18 cellular contexts compared by ENCODE assay signal in genomic region chr2:201413552-201413951, GRCh38. TPM values are rescaled to one million over a fixed set of nuclear protein-coding genes. Genes with fewer than 3 reads are reported as not detected.
A peak's percentile ranks its signal among the peaks of the same experiment; 100 is the strongest.
DNase-seq lines count a peak whose midpoint lies in the region; ATAC-seq, FAIRE-seq and TF ChIP-seq lines count a peak whose summit lies in the region.
"Had no signal": no experiment of that assay in that cellular context is flagged by ENCODE, and none has a peak within 500 bp of the region (broad histone marks: within the 10 kb centered on the region; RNA-seq: fewer than 3 reads in every experiment).

No MANE protein-coding gene starts in this region.

- peaks cover 2% of the 10 kb centered on the region for H3K79me2 ChIP-seq in HepG2 (ENCODE audit: insufficient read depth, low read length)

- no peaks in the 10 kb centered on the region for H3K9me3 Mint-ChIP-seq in memory B cell

- H3K36me3 ChIP-seq in HepG2 (replicated peaks in 1 of 2; ENCODE audit: control insufficient read depth in 1 of 2, insufficient read depth in 2 of 2, low read length in 2 of 2) (peaks cover 0 to 3% of the 10 kb centered on the region in 2 experiments; a peak in 1 of 5 replicates), right lobe of liver (no peaks in the 10 kb centered on the region), adipocyte (ENCODE audit: control insufficient read depth, insufficient read depth, low read length, severe bottlenecking) (no peaks in the 10 kb centered on the region)
- H3K36me3 ChIP-seq: sigmoid colon had no signal

- no peak overlapping the region for H3K4me3 Mint-ChIP-seq in memory B cell
- H3K4me3 Mint-ChIP-seq: activated naive CD4-positive, alpha-beta T cell treated with anti-CD3 and anti-CD28 coated beads, Interleukin-2, amount 50 U/mL, for 24 hours had no signal

- H3K27ac Mint-ChIP-seq in memory B cell = no peak overlapping the region
- H3K27ac Mint-ChIP-seq: activated naive CD4-positive, alpha-beta T cell treated with anti-CD3 and anti-CD28 coated beads, Interleukin-2, amount 50 U/mL, for 24 hours had no signal

- in situ Hi-C loops in HepG2 (cut with HindIII; ENCODE audit: extremely low pct_ligation_motif_present, low pct_unique_long_range_greater_than_20kb) = no loop called here

- no peaks in the 10 kb centered on the region for H3K27me3 ChIP-seq in HepG2 (ENCODE audit: control insufficient read depth in 1 of 2, insufficient read depth in 2 of 2, low read length in 2 of 2)
- no peaks in the 10 kb centered on the region for H3K27me3 ChIP-seq in right lobe of liver
- H3K27me3 ChIP-seq in adipocyte (replicated peaks; ENCODE audit: control insufficient read depth, insufficient read depth, low read length) = no peaks in the 10 kb centered on the region
- H3K27me3 ChIP-seq: sigmoid colon had no signal

- TF ChIP-seq POLR2A in HepG2 (IDR thresholded peaks at IDR 0.05; ENCODE audit: insufficient read depth in 1 of 2, low read depth in 2 of 2, low read length in 2 of 2) = no peak
- TF ChIP-seq POLR2A in right lobe of liver (IDR thresholded peaks at IDR 0.05) = no peak

- H3K9me3 ChIP-seq in HepG2 (ENCODE audit: low read length) (no peaks in the 10 kb centered on the region), right lobe of liver (no peaks in the 10 kb centered on the region), adipocyte (ENCODE audit: control insufficient read depth, low read length) (no peaks in the 10 kb centered on the region)
- H3K9me3 ChIP-seq: sigmoid colon had no signal

- H3K27ac ChIP-seq in HepG2 (ENCODE audit: extremely low read length, insufficient read depth, low read length) (no peak overlapping the region), right lobe of liver (no peak overlapping the region)

- no TSS peak for BruUV-seq in HepG2 (replicated peaks; lab: Mats Ljungman, UMichigan)

- peaks cover 8% of the 10 kb centered on the region; the same call in 1 of the 2 replicates for H3K4me1 ChIP-seq in HepG2 (ENCODE audit: insufficient read depth, low read length)
- peaks cover 0 to 6% (median 3%) of the 10 kb centered on the region in 4 donors for H3K4me1 ChIP-seq in right lobe of liver
- H3K4me1 ChIP-seq in adipocyte (ENCODE audit: control insufficient read depth, insufficient read depth, low read length) = peaks cover 44% of the 10 kb centered on the region

- CTCF ChIA-PET in HepG2 (lab: Yijun Ruan, JAX; ENCODE audit: low intra/inter-chr PET ratio, low total read pairs) = no interaction called here

- intact Hi-C loops in HepG2 (cut with micrococcal nuclease; ENCODE audit: unreplicated experiment) = no loop called here
- intact Hi-C loops in right lobe of liver (cut with DNase I) = no loop called here

- no peak for TF ChIP-seq EP300 in HepG2 (IDR thresholded peaks at IDR 0.05; ENCODE audit: low read depth in 2 of 2, low read length in 2 of 2)
- no peak for TF ChIP-seq EP300 in HepG2 (CRISPR knock-in tag; IDR thresholded peaks at IDR 0.05; ENCODE audit: borderline replicate concordance)

- POLR2A ChIA-PET in HepG2 (lab: Yijun Ruan, JAX) = no interaction called here

- H2AFZ ChIP-seq in HepG2 (ENCODE audit: low read length) = no peak overlapping the region

- DNase-seq in HepG2 (ENCODE audit: low spot score) (no peak), right lobe of liver (no peak), adipocyte (ENCODE audit: low read depth) (no peak), memory B cell (ENCODE audit: low spot score in 2 of 2) (no peak), KG1 (lab: John Stamatoyannopoulos, UW) (no peak), ecto neural progenitor cell (ENCODE audit: low spot score) (no peak), epidermal melanocyte (ENCODE audit: insufficient read length, low spot score) (no peak)
- DNase-seq: activated CD4-positive, alpha-beta T cell treated with anti-CD3 and anti-CD28 coated beads for 48 hours; Calu3; GF-D8; NCI-H1694 treated with DMSO at 0.1 percent for 48 hours; SHP77 treated with DMSO at 0.1 percent for 48 hours; sigmoid colon; stimulated activated CD4-positive, alpha-beta T cell treated with anti-CD3 and anti-CD28 coated beads, Interleukin-4, amount 100 ng/mL, for 4 hours; T1000; trophoblast cell had no signal

- H3K9ac ChIP-seq in HepG2 (ENCODE audit: insufficient read depth, low read depth, low read length) (no peak overlapping the region), adipocyte (ENCODE audit: low read length) (peak overlapping the region; percentile 16)

- 74% methylated on average over 4 of the region's 4 CpGs for WGBS in HepG2 (ENCODE audit: low lambda C conversion rate)
- WGBS in right lobe of liver (ENCODE audit: insufficient coverage, low coverage, low lambda C conversion rate, missing lambda C conversion rate) = 43% methylated on average over 3 of the region's 4 CpGs

- H3K4me3 ChIP-seq in HepG2 (replicated peaks in 1 of 3; ENCODE audit: insufficient read depth in 1 of 3, low read depth in 2 of 3, low read length in 3 of 3) (no peak overlapping the region), right lobe of liver (no peak overlapping the region), adipocyte (ENCODE audit: low read length) (peak overlapping the region; percentile 45)
- H3K4me3 ChIP-seq: sigmoid colon had no signal

- peaks cover 4% of the 10 kb centered on the region for H3K4me1 Mint-ChIP-seq in memory B cell

- TF ChIP-seq RAD21 in HepG2 (CRISPR knock-in tag; IDR thresholded peaks at IDR 0.05) = no peak

- ATAC-seq in HepG2 (no peak), right lobe of liver (no peak), memory B cell (ENCODE audit: low read depth) (peak; percentile 21), GM18517 (IDR thresholded peaks at IDR 0.05; ENCODE audit: unreplicated experiment) (no peak)

- H4K20me1 ChIP-seq in HepG2 (ENCODE audit: insufficient read depth, low read length) = no peaks in the 10 kb centered on the region

- FAIRE-seq in HepG2 (lab: Jason Lieb, UNC) = no peak

- H3K27me3 Mint-ChIP-seq in memory B cell = no peaks in the 10 kb centered on the region
- H3K27me3 Mint-ChIP-seq: activated naive CD4-positive, alpha-beta T cell treated with anti-CD3 and anti-CD28 coated beads, Interleukin-2, amount 50 U/mL, for 24 hours had no signal

- H3K4me2 ChIP-seq in HepG2 (ENCODE audit: low read depth, low read length) = no peak overlapping the region

- TF ChIP-seq CTCF in HepG2 (CRISPR knock-in tag; IDR thresholded peaks at IDR 0.05) (no peak), right lobe of liver (IDR thresholded peaks at IDR 0.05) (no peak)

- peaks cover 9% of the 10 kb centered on the region for H3K36me3 Mint-ChIP-seq in memory B cell

RNA-seq across cellular contexts. Expression of gene TRAK2, which starts 37.7 kb away (rescaled TPM):
- total RNA-seq in HepG2 (2016; rRNA removed; fragmentation: Illumina TruSeq; extraction: Trizol) (21.0 and 32.4 TPM in 2 replicates), right lobe of liver (10 to 100 TPM; 13.3 to 18.4 (median 14.2) TPM)
- total RNA-seq in HepG2 (2016; cell fraction: cytosol; rRNA removed; fragmentation: Illumina TruSeq; extraction: Trizol; ENCODE audit: low read depth) = 7.5 and 7.9 TPM in 2 replicates
- 19.5 and 29.4 TPM in 2 replicates for total RNA-seq in HepG2 (2016; cell fraction: insoluble cytoplasmic fraction; rRNA removed; fragmentation: Illumina TruSeq; extraction: Trizol)
- total RNA-seq in HepG2 (2016; cell fraction: membrane; rRNA removed; fragmentation: Illumina TruSeq; extraction: Trizol) = 30.0 and 33.2 TPM in 2 replicates
- total RNA-seq in HepG2 (2016; cell fraction: nucleus; rRNA removed; fragmentation: Illumina TruSeq; extraction: Trizol) = 26.8 and 28.3 TPM in 2 replicates
- 7.7 and 8.9 TPM in 2 replicates for polyA plus RNA-seq in HepG2 (2011; rRNA removed)
- polyA plus RNA-seq in HepG2 (2011; cell fraction: cytosol; rRNA removed) = 4.1 and 6.4 TPM in 2 replicates
- 9.3 and 10.7 TPM in 2 replicates for polyA plus RNA-seq in HepG2 (2011; cell fraction: nucleus; rRNA removed)
- polyA plus RNA-seq in HepG2 (2012) = 7.2 and 8.6 TPM in 2 replicates
- polyA plus RNA-seq in HepG2 (2016; cell fraction: cytosol; fragmentation: Illumina TruSeq; extraction: Trizol; ENCODE audit: low read depth) = 3.4 and 4.8 TPM in 2 replicates
- polyA plus RNA-seq in HepG2 (2016; cell fraction: insoluble cytoplasmic fraction; fragmentation: Illumina TruSeq; extraction: Trizol; ENCODE audit: low read depth) = 15.6 and 16.6 TPM in 2 replicates
- 11.2 and 11.7 TPM in 2 replicates for polyA plus RNA-seq in HepG2 (2016; cell fraction: membrane; fragmentation: Illumina TruSeq; extraction: Trizol; ENCODE audit: low read depth)
- 16.4 and 17.3 TPM in 2 replicates for polyA plus RNA-seq in HepG2 (2016; cell fraction: nucleus; fragmentation: Illumina TruSeq; extraction: Trizol; ENCODE audit: insufficient read depth, low read depth)
- 11.7 and 20.5 TPM in 2 replicates for polyA minus RNA-seq in HepG2 (2011; rRNA and poly(A)+ RNA removed; ENCODE audit: low replicate concordance)
- 8.0 and 9.8 TPM in 2 replicates for polyA minus RNA-seq in HepG2 (2011; cell fraction: cytosol; rRNA and poly(A)+ RNA removed)
- polyA minus RNA-seq in HepG2 (2011; cell fraction: nucleus; rRNA and poly(A)+ RNA removed) = 45.7 and 50.8 TPM in 2 replicates

RNA-seq across cellular contexts. Expression of gene STRADB, which starts 38.0 kb away (rescaled TPM):
- total RNA-seq in HepG2 (2016; rRNA removed; fragmentation: Illumina TruSeq; extraction: Trizol) = 66.6 and 73.8 TPM in 2 replicates
- total RNA-seq in HepG2 (2016; cell fraction: cytosol; rRNA removed; fragmentation: Illumina TruSeq; extraction: Trizol; ENCODE audit: low read depth) = 155 and 168 TPM in 2 replicates
- 65.4 and 69.5 TPM in 2 replicates for total RNA-seq in HepG2 (2016; cell fraction: insoluble cytoplasmic fraction; rRNA removed; fragmentation: Illumina TruSeq; extraction: Trizol)
- 248 and 275 TPM in 2 replicates for total RNA-seq in HepG2 (2016; cell fraction: membrane; rRNA removed; fragmentation: Illumina TruSeq; extraction: Trizol)
- 48.5 and 52.0 TPM in 2 replicates for total RNA-seq in HepG2 (2016; cell fraction: nucleus; rRNA removed; fragmentation: Illumina TruSeq; extraction: Trizol)
- 28.6 and 34.1 TPM in 2 replicates for polyA plus RNA-seq in HepG2 (2011; rRNA removed)
- 14.8 and 23.2 TPM in 2 replicates for polyA plus RNA-seq in HepG2 (2011; cell fraction: cytosol; rRNA removed)
- 14.3 and 19.5 TPM in 2 replicates for polyA plus RNA-seq in HepG2 (2011; cell fraction: nucleus; rRNA removed)
- 28.1 and 39.7 TPM in 2 replicates for polyA plus RNA-seq in HepG2 (2012)
- 187 and 197 TPM in 2 replicates for polyA plus RNA-seq in HepG2 (2016; cell fraction: cytosol; fragmentation: Illumina TruSeq; extraction: Trizol; ENCODE audit: low read depth)
- polyA plus RNA-seq in HepG2 (2016; cell fraction: insoluble cytoplasmic fraction; fragmentation: Illumina TruSeq; extraction: Trizol; ENCODE audit: low read depth) = 78.3 and 87.0 TPM in 2 replicates
- polyA plus RNA-seq in HepG2 (2016; cell fraction: membrane; fragmentation: Illumina TruSeq; extraction: Trizol; ENCODE audit: low read depth) = 257 and 275 TPM in 2 replicates
- polyA plus RNA-seq in HepG2 (2016; cell fraction: nucleus; fragmentation: Illumina TruSeq; extraction: Trizol; ENCODE audit: insufficient read depth, low read depth) = 78.8 and 84.3 TPM in 2 replicates
- 6.0 and 24.6 TPM in 2 replicates for polyA minus RNA-seq in HepG2 (2011; rRNA and poly(A)+ RNA removed; ENCODE audit: low replicate concordance)
- polyA minus RNA-seq in HepG2 (2011; cell fraction: cytosol; rRNA and poly(A)+ RNA removed) = 13.8 and 19.3 TPM in 2 replicates
- 24.5 and 27.1 TPM in 2 replicates for polyA minus RNA-seq in HepG2 (2011; cell fraction: nucleus; rRNA and poly(A)+ RNA removed)
- total RNA-seq in right lobe of liver = 10 to 100 TPM; 44.2 to 71.6 (median 63.4) TPM

RNA-seq across cellular contexts. Expression of gene FLACC1, which starts 56.4 kb away (rescaled TPM):
- total RNA-seq in HepG2 (2016; rRNA removed; fragmentation: Illumina TruSeq; extraction: Trizol) (0.29 and 0.35 TPM in 2 replicates), right lobe of liver (1 to 10 TPM in 1 of 6 experiments, under 1 TPM in 5; 0.74 to 2.0 (median 0.91) TPM)
- 1.4 and 2.2 TPM in 2 replicates for total RNA-seq in HepG2 (2016; cell fraction: cytosol; rRNA removed; fragmentation: Illumina TruSeq; extraction: Trizol; ENCODE audit: low read depth)
- total RNA-seq in HepG2 (2016; cell fraction: insoluble cytoplasmic fraction; rRNA removed; fragmentation: Illumina TruSeq; extraction: Trizol) = 0.63 TPM in 1 of 2 replicates, not detected in the other
- total RNA-seq in HepG2 (2016; cell fraction: membrane; rRNA removed; fragmentation: Illumina TruSeq; extraction: Trizol) = 0.65 and 1.1 TPM in 2 replicates
- 0.78 and 1.5 TPM in 2 replicates for total RNA-seq in HepG2 (2016; cell fraction: nucleus; rRNA removed; fragmentation: Illumina TruSeq; extraction: Trizol)
- polyA plus RNA-seq in HepG2 (2011; rRNA removed) = 0.51 and 0.59 TPM in 2 replicates
- not detected in 2 replicates for polyA plus RNA-seq in HepG2 (2011; cell fraction: cytosol; rRNA removed)
- polyA plus RNA-seq in HepG2 (2011; cell fraction: nucleus; rRNA removed) = 0.19 and 0.93 TPM in 2 replicates
- 0.19 and 0.97 TPM in 2 replicates for polyA plus RNA-seq in HepG2 (2012)
- not detected in 2 replicates for polyA plus RNA-seq in HepG2 (2016; cell fraction: cytosol; fragmentation: Illumina TruSeq; extraction: Trizol; ENCODE audit: low read depth)
- not detected in 2 replicates for polyA plus RNA-seq in HepG2 (2016; cell fraction: insoluble cytoplasmic fraction; fragmentation: Illumina TruSeq; extraction: Trizol; ENCODE audit: low read depth)
- not detected in 2 replicates for polyA plus RNA-seq in HepG2 (2016; cell fraction: membrane; fragmentation: Illumina TruSeq; extraction: Trizol; ENCODE audit: low read depth)
- polyA plus RNA-seq in HepG2 (2016; cell fraction: nucleus; fragmentation: Illumina TruSeq; extraction: Trizol; ENCODE audit: insufficient read depth, low read depth) = 1.7 TPM in 2 replicates
- 0.20 and 0.68 TPM in 2 replicates for polyA minus RNA-seq in HepG2 (2011; rRNA and poly(A)+ RNA removed; ENCODE audit: low replicate concordance)
- not detected in 2 replicates for polyA minus RNA-seq in HepG2 (2011; cell fraction: cytosol; rRNA and poly(A)+ RNA removed)
- polyA minus RNA-seq in HepG2 (2011; cell fraction: nucleus; rRNA and poly(A)+ RNA removed) = 0.99 and 1.0 TPM in 2 replicates
